ENCODE assay signal across 12 cellular contexts in the genomic region with DNA sequence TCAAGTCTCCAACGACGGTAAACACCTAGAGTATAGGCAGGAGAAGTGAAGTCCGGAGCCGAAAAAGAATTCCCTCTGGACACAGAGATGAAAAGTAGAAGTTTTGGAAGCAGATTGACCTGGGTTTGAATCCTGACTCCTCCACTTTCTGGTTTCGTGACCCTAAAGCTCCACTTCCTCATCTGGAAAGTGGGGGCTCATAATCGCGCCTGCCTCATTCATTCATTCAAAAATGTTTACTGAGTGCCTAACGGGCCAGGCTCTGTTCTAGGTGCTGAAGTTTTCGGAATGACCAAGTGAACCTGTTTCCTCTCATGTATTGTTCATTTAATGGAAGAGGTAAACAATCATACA. TPM values are rescaled to one million over a fixed set of nuclear protein-coding genes. Genes with fewer than 3 reads are reported as not detected.
DNase-seq lines count a peak whose midpoint lies in the region; ATAC-seq, FAIRE-seq and TF ChIP-seq lines count a peak whose summit lies in the region.
"Had no signal": no experiment of that assay in that cellular context is flagged by ENCODE, and none has a peak within 500 bp of the region (broad histone marks: within the 10 kb centered on the region; RNA-seq: fewer than 3 reads in every experiment).

No MANE protein-coding gene starts in this region.

- no peak overlapping the region for H2BK20ac ChIP-seq in H1 (ENCODE audit: low read length)

- H3K27ac ChIP-seq in SJSA1 (no peak overlapping the region), H1 (ENCODE audit: low read depth, low read length) (no peak overlapping the region), ascending aorta (no peak overlapping the region)
- H3K27ac ChIP-seq: cardiac muscle cell, HL-60 had no signal

- TF ChIP-seq CTCF in H1 (IDR thresholded peaks at IDR 0.05; ENCODE audit: control extremely low read depth in 1 of 3, insufficient read depth in 1 of 3, low read depth in 1 of 3, low read length in 3 of 3) = no peak
- no peak for TF ChIP-seq CTCF in ascending aorta (IDR thresholded peaks at IDR 0.05)

- intact Hi-C loops in ascending aorta (cut with DNase I) = no loop called here

- H3K36me3 ChIP-seq in SJSA1 (no peaks in the 10 kb centered on the region), H1 (ENCODE audit: control insufficient read depth in 2 of 4, insufficient read depth in 4 of 4, low read length in 3 of 4) (no peaks in the 10 kb centered on the region), skeletal muscle satellite cell (ENCODE audit: insufficient read depth, low read length) (no peaks in the 10 kb centered on the region), ascending aorta (no peaks in the 10 kb centered on the region)
- H3K36me3 ChIP-seq: cardiac muscle cell had no signal

- POLR2A ChIA-PET in H1 (lab: Charles Lee; ENCODE audit: partially characterized antibody) = interaction anchor here (1.1 to 1.8 kb wide), 6 partner anchors 14 to 123 kb away, joined by 3 to 8 read pairs (median 4); a partner anchor contains a TSS

- FAIRE-seq in H1 (lab: Jason Lieb, UNC) = no peak
- FAIRE-seq: A204.1 had no signal

- no peaks in the 10 kb centered on the region for H3K27me3 ChIP-seq in SJSA1 (replicated peaks)
- H3K27me3 ChIP-seq in H1 (replicated peaks in 1 of 4; ENCODE audit: control insufficient read depth in 3 of 4, extremely low read depth in 1 of 4, insufficient read depth in 3 of 4, low read length in 3 of 4) = peaks cover 0 to 6% (median 2%) of the 10 kb centered on the region in 4 experiments; a peak in 4 of 7 replicates
- H3K27me3 ChIP-seq in skeletal muscle satellite cell (ENCODE audit: control insufficient read depth, insufficient read depth, low read length) = no peaks in the 10 kb centered on the region
- no peaks in the 10 kb centered on the region for H3K27me3 ChIP-seq in ascending aorta
- H3K27me3 ChIP-seq: cardiac muscle cell had no signal

- H3K4me1 Mint-ChIP-seq in T-helper 2 cell treated with Interferon-gamma antibody and Interleukin-4, amounts not matched to agents 5 μg/mL and 100 μg/mL, for 36 hours (ENCODE audit: low read depth) = peaks cover 26% of the 10 kb centered on the region

- no peak for TF ChIP-seq EP300 in H1 (IDR thresholded peaks at IDR 0.05; ENCODE audit: borderline replicate concordance in 1 of 2, low read depth in 2 of 2, low read length in 2 of 2)

- no peak overlapping the region for H4K91ac ChIP-seq in H1 (replicated peaks; ENCODE audit: insufficient read length, low read length)

- no peak overlapping the region for H2BK15ac ChIP-seq in H1 (ENCODE audit: low read length)

- H3K9ac ChIP-seq in H1 (replicated peaks in 1 of 4; ENCODE audit: extremely low read depth in 1 of 4, low read depth in 3 of 4, low read length in 3 of 4) = no peak overlapping the region
- no peak overlapping the region for H3K9ac ChIP-seq in skeletal muscle satellite cell (ENCODE audit: low read depth, low read length)

- CTCF ChIA-PET in H1 (lab: Charles Lee; ENCODE audit: partially characterized antibody) = interaction anchor here (0.8 to 5.8 kb wide), 8 partner anchors 26 to 207 kb away, joined by 3 to 67 read pairs (median 4); a partner anchor contains a TSS

- no peaks in the 10 kb centered on the region for H3K79me2 ChIP-seq in H1 (ENCODE audit: control insufficient read depth in 1 of 2, insufficient read depth in 2 of 2, low read length in 2 of 2)

- TF ChIP-seq RAD21 in H1 (IDR thresholded peaks at IDR 0.05 in 1 of 2, conservative IDR thresholded peaks at IDR 0.05 in 1 of 2; ENCODE audit: low read depth in 2 of 2, low read length in 2 of 2) = no peak

- no peak overlapping the region for H2AFZ ChIP-seq in H1 (ENCODE audit: low read length)

- no peak overlapping the region for H2BK120ac ChIP-seq in H1 (replicated peaks; ENCODE audit: low read depth, low read length)

- H3K18ac ChIP-seq in H1 (ENCODE audit: extremely low read depth, low read length) = no peak overlapping the region

- H3K4me1 ChIP-seq in SJSA1 (replicated peaks) (peaks cover 18% of the 10 kb centered on the region), H1 (replicated peaks in 1 of 4; ENCODE audit: control insufficient read depth in 3 of 4, insufficient read depth in 4 of 4, low read length in 3 of 4) (peaks cover 6 to 26% (median 16%) of the 10 kb centered on the region in 4 experiments), skeletal muscle satellite cell (ENCODE audit: control insufficient read depth, insufficient read depth, low read length) (peaks cover 22% of the 10 kb centered on the region), ascending aorta (peaks cover 6 to 9% of the 10 kb centered on the region in 2 donors)

- H2BK5ac ChIP-seq in H1 (ENCODE audit: low read depth, low read length) = no peak overlapping the region

- H3K14ac ChIP-seq in H1 (ENCODE audit: insufficient read length) = no peak overlapping the region

- peak overlapping the region; percentile 92 for H3K4me3 Mint-ChIP-seq in T-helper 2 cell treated with Interferon-gamma antibody and Interleukin-4, amounts not matched to agents 5 μg/mL and 100 μg/mL, for 36 hours

- H2AK5ac ChIP-seq in H1 (ENCODE audit: low read depth, low read length) = no peak overlapping the region

- TF ChIP-seq POLR2A in H1 (IDR thresholded peaks at IDR 0.05; ENCODE audit: control extremely low read depth in 1 of 2, low read depth in 2 of 2, low read length in 2 of 2) = no peak

- no peak overlapping the region for H2BK12ac ChIP-seq in H1 (ENCODE audit: low read depth, low read length)

- no peak for ATAC-seq in HG03045 (IDR thresholded peaks at IDR 0.05; ENCODE audit: unreplicated experiment)
- ATAC-seq in GM21360 (IDR thresholded peaks at IDR 0.05; ENCODE audit: unreplicated experiment) = no peak

- H3K23me2 ChIP-seq in H1 (ENCODE audit: low read depth, low read length) = peaks cover 5% of the 10 kb centered on the region; the same call in 1 of the 2 replicates

- no peak overlapping the region for H4K5ac ChIP-seq in H1 (ENCODE audit: insufficient read length, low read depth, low read length)

- H3K4me2 ChIP-seq in H1 (ENCODE audit: insufficient read depth in 1 of 2, low read depth in 2 of 2, low read length in 2 of 2) (peak overlapping the region; percentile 43 to 45), skeletal muscle satellite cell (ENCODE audit: low read length) (peak overlapping the region; percentile 82)

- no peak for DNase-seq in T-helper 2 cell treated with Interferon-gamma antibody and Interleukin-4, amounts not matched to agents 5 μg/mL and 100 μg/mL, for 36 hours (ENCODE audit: low spot score)
- no peak for DNase-seq in T-helper 2 cell
- no peak for DNase-seq in SJSA1 (ENCODE audit: low read depth in 1 of 2, low spot score in 2 of 2)
- DNase-seq in H1 (ENCODE audit: low read depth in 1 of 2, low spot score in 2 of 2) = no peak
- DNase-seq in ascending aorta (ENCODE audit: low spot score in 2 of 2) = no peak
- DNase-seq: SIG-M5 had no signal

- no peak overlapping the region for H3K56ac ChIP-seq in H1 (replicated peaks; ENCODE audit: insufficient read length, low read depth, low read length)

- H3K9me3 Mint-ChIP-seq in T-helper 2 cell treated with Interferon-gamma antibody and Interleukin-4, amounts not matched to agents 5 μg/mL and 100 μg/mL, for 36 hours = no peaks in the 10 kb centered on the region

- 39% methylated on average over 9 of the region's 9 CpGs; no CpG with 5 or more reads in 1 of the 2 experiments for WGBS in H1 (ENCODE audit: extremely low coverage in 1 of 2, insufficient coverage in 1 of 2, insufficient read length in 1 of 2, insufficient replicate concordance in 2 of 2, low coverage in 1 of 2, low lambda C conversion rate in 2 of 2, missing lambda C conversion rate in 1 of 2), 2 experiments

- H3K9me3 ChIP-seq in SJSA1 (replicated peaks) (no peaks in the 10 kb centered on the region), H1 (ENCODE audit: insufficient read depth in 2 of 2, low read depth in 1 of 2, low read length in 1 of 2) (no peaks in the 10 kb centered on the region; a peak in 1 of 4 replicates), skeletal muscle satellite cell (replicated peaks; ENCODE audit: low read length) (no peaks in the 10 kb centered on the region), ascending aorta (no peaks in the 10 kb centered on the region)

- no peak overlapping the region for H3K23ac ChIP-seq in H1 (ENCODE audit: insufficient read length)

- peaks cover under 1% of the 10 kb centered on the region for H3K36me3 Mint-ChIP-seq in T-helper 2 cell treated with Interferon-gamma antibody and Interleukin-4, amounts not matched to agents 5 μg/mL and 100 μg/mL, for 36 hours (ENCODE audit: low read depth)

- no peak overlapping the region for H4K8ac ChIP-seq in H1 (ENCODE audit: extremely low read depth, insufficient read depth, low read length)

- H3K27ac Mint-ChIP-seq in T-helper 2 cell treated with Interferon-gamma antibody and Interleukin-4, amounts not matched to agents 5 μg/mL and 100 μg/mL, for 36 hours = peak overlapping the region; percentile 85

- H3K79me1 ChIP-seq in H1 (ENCODE audit: low read depth, low read length) = no peaks in the 10 kb centered on the region

- H4K20me1 ChIP-seq in H1 (replicated peaks in 1 of 2; ENCODE audit: control insufficient read depth in 1 of 2, insufficient read depth in 2 of 2, low read length in 2 of 2) = no peaks in the 10 kb centered on the region

- H3K27me3 Mint-ChIP-seq in T-helper 2 cell treated with Interferon-gamma antibody and Interleukin-4, amounts not matched to agents 5 μg/mL and 100 μg/mL, for 36 hours (ENCODE audit: low read depth) = no peaks in the 10 kb centered on the region

- H3K4ac ChIP-seq in H1 (replicated peaks; ENCODE audit: insufficient read length, low read depth, low read length) = no peak overlapping the region

- H3K4me3 ChIP-seq in SJSA1 (peak overlapping the region; percentile 34), H1 (ENCODE audit: extremely low read depth in 1 of 4, insufficient read depth in 2 of 4, low read depth in 3 of 4, low read length in 4 of 4) (peak overlapping the region in 3 of 4 experiments; percentile 3 to 60 (median 38); a peak in 5 of 8 replicates), skeletal muscle satellite cell (ENCODE audit: low read length) (peak overlapping the region; percentile 72), ascending aorta (peak overlapping the region in 1 of 2 donors; percentile 52)

RNA-seq across cellular contexts. Expression of a gene that starts 7.1 kb away (rescaled TPM):
- total RNA-seq in SJSA1 (2014; rRNA removed; shearing (Covaris generic)) = 33.6 and 45.4 TPM in 2 replicates
- total RNA-seq in H1 (2021; fragmentation: NEBNext Ultra II Directional; extraction: Animal tissue kit (Norgen Biotek cat#: 25700)) = 28.1 and 28.8 TPM in 2 replicates
- 29.4 and 45.4 TPM in 2 replicates for polyA plus RNA-seq in H1 (2011; rRNA removed)
- polyA plus RNA-seq in H1 (2011; cell fraction: cytosol; rRNA removed) = 41.5 TPM
- 135 TPM for polyA plus RNA-seq in H1 (2011; cell fraction: nucleus; rRNA removed)
- polyA plus RNA-seq in H1 (2012, experiment 1 of 2) = 36.7 to 46.1 TPM (median 43.1 TPM) in 4 replicates
- 23.6 TPM for polyA plus RNA-seq in H1 (2012, experiment 2 of 2)
- polyA plus RNA-seq in H1 (2013, experiment 1 of 2) = 14.5 TPM
- 13.1 TPM for polyA plus RNA-seq in H1 (2013, experiment 2 of 2)
- polyA minus RNA-seq in H1 (2011; rRNA and poly(A)+ RNA removed) = 31.1 and 51.6 TPM in 2 replicates
- 33.6 TPM for polyA minus RNA-seq in H1 (2011; cell fraction: cytosol; rRNA and poly(A)+ RNA removed)
- polyA minus RNA-seq in H1 (2011; cell fraction: nucleus; rRNA and poly(A)+ RNA removed) = 36.1 TPM
- total RNA-seq in skeletal muscle satellite cell (2012; rRNA removed) = 19.3 and 25.6 TPM in 2 replicates
- total RNA-seq in ascending aorta = 129 TPM

RNA-seq across cellular contexts. Expression of a gene that starts 21.7 kb away (rescaled TPM):
- total RNA-seq in SJSA1 (2014; rRNA removed; shearing (Covaris generic)) = 0.72 and 2.1 TPM in 2 replicates
- 0.54 and 1.3 TPM in 2 replicates for total RNA-seq in H1 (2021; fragmentation: NEBNext Ultra II Directional; extraction: Animal tissue kit (Norgen Biotek cat#: 25700))
- polyA plus RNA-seq in H1 (2011; rRNA removed) = 0.42 and 1.0 TPM in 2 replicates
- 1.0 TPM for polyA plus RNA-seq in H1 (2011; cell fraction: cytosol; rRNA removed)
- polyA plus RNA-seq in H1 (2011; cell fraction: nucleus; rRNA removed) = 4.3 TPM
- polyA plus RNA-seq in H1 (2012, experiment 1 of 2) = 0.80 to 1.7 TPM (median 1.1 TPM) in 4 replicates
- polyA plus RNA-seq in H1 (2012, experiment 2 of 2) = 0.50 TPM
- polyA plus RNA-seq in H1 (2013, experiment 1 of 2) = 0.57 TPM
- 0.74 TPM for polyA plus RNA-seq in H1 (2013, experiment 2 of 2)
- polyA minus RNA-seq in H1 (2011; rRNA and poly(A)+ RNA removed) = 0.46 and 1.5 TPM in 2 replicates
- polyA minus RNA-seq in H1 (2011; cell fraction: cytosol; rRNA and poly(A)+ RNA removed) = not detected
- 1.9 TPM for polyA minus RNA-seq in H1 (2011; cell fraction: nucleus; rRNA and poly(A)+ RNA removed)
- not detected in 2 replicates for total RNA-seq in skeletal muscle satellite cell (2012; rRNA removed)
- total RNA-seq in ascending aorta = not detected

RNA-seq across cellular contexts. Expression of a gene that starts 44.3 kb away (rescaled TPM):
- not detected in 2 replicates for total RNA-seq in SJSA1 (2014; rRNA removed; shearing (Covaris generic))
- total RNA-seq in H1 (2021; fragmentation: NEBNext Ultra II Directional; extraction: Animal tissue kit (Norgen Biotek cat#: 25700)) = 0.19 TPM in 1 of 2 replicates, not detected in the other
- polyA plus RNA-seq in H1 (2011; rRNA removed) = 0.39 and 0.41 TPM in 2 replicates
- polyA plus RNA-seq in H1 (2011; cell fraction: cytosol; rRNA removed) = 0.16 TPM
- polyA plus RNA-seq in H1 (2011; cell fraction: nucleus; rRNA removed) = 0.20 TPM
- 0.13 to 0.51 TPM (median 0.21 TPM) in 4 replicates for polyA plus RNA-seq in H1 (2012, experiment 1 of 2)
- 0.29 TPM for polyA plus RNA-seq in H1 (2012, experiment 2 of 2)
- 0.20 TPM for polyA plus RNA-seq in H1 (2013, experiment 1 of 2)
- 0.13 TPM for polyA plus RNA-seq in H1 (2013, experiment 2 of 2)
- polyA minus RNA-seq in H1 (2011; rRNA and poly(A)+ RNA removed) = 0.06 TPM in 1 of 2 replicates, not detected in the other
- polyA minus RNA-seq in H1 (2011; cell fraction: cytosol; rRNA and poly(A)+ RNA removed) = not detected
- polyA minus RNA-seq in H1 (2011; cell fraction: nucleus; rRNA and poly(A)+ RNA removed) = not detected
- total RNA-seq in skeletal muscle satellite cell (2012; rRNA removed) = under 0.01 and 0.22 TPM in 2 replicates
- 14.0 TPM for total RNA-seq in ascending aorta
- total RNA-seq: cardiac muscle cell had no signal
- polyA plus RNA-seq: cardiac muscle cell had no signal

RNA-seq across cellular contexts. Expression of a gene that starts 45.4 kb away (rescaled TPM):
- 331 and 402 TPM in 2 replicates for total RNA-seq in SJSA1 (2014; rRNA removed; shearing (Covaris generic))
- 759 and 761 TPM in 2 replicates for total RNA-seq in H1 (2021; fragmentation: NEBNext Ultra II Directional; extraction: Animal tissue kit (Norgen Biotek cat#: 25700))
- polyA plus RNA-seq in H1 (2011; rRNA removed) = 493 and 645 TPM in 2 replicates
- 908 TPM for polyA plus RNA-seq in H1 (2011; cell fraction: cytosol; rRNA removed)
- 511 TPM for polyA plus RNA-seq in H1 (2011; cell fraction: nucleus; rRNA removed)
- polyA plus RNA-seq in H1 (2012, experiment 1 of 2) = 587 to 956 TPM (median 875 TPM) in 4 replicates
- 702 TPM for polyA plus RNA-seq in H1 (2012, experiment 2 of 2)
- polyA plus RNA-seq in H1 (2013, experiment 1 of 2) = 2,416 TPM
- 2,457 TPM for polyA plus RNA-seq in H1 (2013, experiment 2 of 2)
- 127 and 148 TPM in 2 replicates for polyA minus RNA-seq in H1 (2011; rRNA and poly(A)+ RNA removed)
- 123 TPM for polyA minus RNA-seq in H1 (2011; cell fraction: cytosol; rRNA and poly(A)+ RNA removed)
- polyA minus RNA-seq in H1 (2011; cell fraction: nucleus; rRNA and poly(A)+ RNA removed) = 192 TPM
- total RNA-seq in skeletal muscle satellite cell (2012; rRNA removed) = 347 and 439 TPM in 2 replicates
- 71.1 TPM for total RNA-seq in ascending aorta

RNA-seq across cellular contexts. Expression of a gene that starts 46.1 kb away (rescaled TPM):
- total RNA-seq in SJSA1 (2014; rRNA removed; shearing (Covaris generic)) = 11.6 and 14.6 TPM in 2 replicates
- 25.2 and 27.1 TPM in 2 replicates for total RNA-seq in H1 (2021; fragmentation: NEBNext Ultra II Directional; extraction: Animal tissue kit (Norgen Biotek cat#: 25700))
- polyA plus RNA-seq in H1 (2011; rRNA removed) = 35.3 and 49.3 TPM in 2 replicates
- polyA plus RNA-seq in H1 (2011; cell fraction: cytosol; rRNA removed) = 25.1 TPM
- polyA plus RNA-seq in H1 (2011; cell fraction: nucleus; rRNA removed) = 66.5 TPM
- polyA plus RNA-seq in H1 (2012, experiment 1 of 2) = 24.3 to 29.8 TPM (median 24.9 TPM) in 4 replicates
- polyA plus RNA-seq in H1 (2012, experiment 2 of 2) = 36.1 TPM
- 26.5 TPM for polyA plus RNA-seq in H1 (2013, experiment 1 of 2)
- polyA plus RNA-seq in H1 (2013, experiment 2 of 2) = 27.2 TPM
- polyA minus RNA-seq in H1 (2011; rRNA and poly(A)+ RNA removed) = 15.5 and 21.6 TPM in 2 replicates
- polyA minus RNA-seq in H1 (2011; cell fraction: cytosol; rRNA and poly(A)+ RNA removed) = 13.3 TPM
- polyA minus RNA-seq in H1 (2011; cell fraction: nucleus; rRNA and poly(A)+ RNA removed) = 17.3 TPM
- total RNA-seq in skeletal muscle satellite cell (2012; rRNA removed) = 23.8 and 26.1 TPM in 2 replicates
- total RNA-seq in ascending aorta = 7.2 TPM

Comparison
In these comparisons a context has a peak if more than half of its experiments do, and no peak if none do; other contexts are left out.
1. RNA of a gene that starts 44.3 kb away (total RNA-seq): 14.0 TPM in ascending aorta (single experiment); 0.19 TPM in H1 and not detected in SJSA1; every median in the first group is over 10 times any median in the second.